1 cellular context compared by ENCODE assay signal in the genomic region with DNA sequence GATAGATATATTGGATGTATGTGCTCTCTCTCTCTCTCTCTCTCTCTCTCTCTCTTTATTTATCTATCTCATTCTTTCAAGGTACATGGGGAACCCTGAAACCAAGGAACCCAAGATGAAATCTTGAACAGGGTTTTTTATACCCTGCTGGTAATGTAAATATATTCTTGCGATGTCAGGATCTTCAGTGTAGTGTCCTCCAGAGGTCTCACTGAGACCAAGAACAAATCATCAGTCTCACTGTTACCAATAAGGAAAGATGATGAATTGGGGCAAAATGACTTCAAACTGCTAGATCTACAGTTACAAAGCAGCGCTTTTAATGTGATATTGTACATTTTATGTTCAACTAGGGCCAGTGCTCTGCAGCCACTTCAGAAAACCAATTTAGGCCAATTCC.
TF ChIP-seq lines count a peak whose summit lies in the region.

No MANE protein-coding gene starts in this region.

TF ChIP-seq in GM23338, 12 proteins besides CTCF, POLR2A, EP300 and RAD21 (continued from another document):
- TF ChIP-seq ZNF462 (CRISPR knock-in tag; IDR thresholded peaks at IDR 0.05): no peak
